ENCODE assay signal across 23 cellular contexts in genomic region chr2:16584094-16584493, GRCh38.
"Had no signal": no experiment of that assay in that cellular context is flagged by ENCODE, and none has a peak within 500 bp of the region (broad histone marks: within the 10 kb centered on the region; RNA-seq: fewer than 3 reads in every experiment).

No MANE protein-coding gene starts in this region.

- H3K36me3 Mint-ChIP-seq: activated naive CD4-positive, alpha-beta T cell treated with anti-CD3 and anti-CD28 coated beads, Interleukin-2, amount 10 ng/mL, durations not matched to agents 7 days and 5 days; activated naive CD8-positive, alpha-beta T cell treated with anti-CD3 and anti-CD28 coated beads for 36 hours had no signal

- H3K27ac Mint-ChIP-seq: activated CD4-positive, alpha-beta memory T cell treated with anti-CD3 and anti-CD28 coated beads, Interleukin-2, amount 10 ng/mL, durations not matched to agents 7 days and 5 days; activated CD4-positive, alpha-beta T cell treated with anti-CD3 and anti-CD28 coated beads for 36 hours; activated naive CD4-positive, alpha-beta T cell treated with anti-CD3 and anti-CD28 coated beads, Interleukin-2, amount 10 ng/mL, durations not matched to agents 7 days and 5 days; activated naive CD8-positive, alpha-beta T cell treated with anti-CD3 and anti-CD28 coated beads for 36 hours; activated T-cell treated with anti-CD3 and anti-CD28 coated beads, Interleukin-2, amount 50 U/mL, for 72 hours; activated T-helper 2 cell treated with anti-CD3 and anti-CD28 coated beads, Interferon-gamma antibody, Interleukin-2, Interleukin-4, amounts not matched to agents 10 μg/mL and 5 μg/mL and 100 μg/mL, durations not matched to agents 14 hours and 24 hours and 36 hours had no signal

- ATAC-seq: activated CD4-positive, alpha-beta T cell treated with anti-CD3 and anti-CD28 coated beads for 36 hours; activated T-cell treated with anti-CD3 and anti-CD28 coated beads, Interleukin-2, amount 50 U/mL, for 72 hours had no signal

- H3K4me1 Mint-ChIP-seq: activated CD4-positive, alpha-beta memory T cell treated with anti-CD3 and anti-CD28 coated beads, Interleukin-2, amount 10 ng/mL, durations not matched to agents 7 days and 5 days; activated CD4-positive, alpha-beta T cell treated with anti-CD3 and anti-CD28 coated beads for 36 hours; activated naive CD4-positive, alpha-beta T cell treated with anti-CD3 and anti-CD28 coated beads, Interleukin-2, amount 10 ng/mL, durations not matched to agents 7 days and 5 days; activated naive CD8-positive, alpha-beta T cell treated with anti-CD3 and anti-CD28 coated beads for 36 hours had no signal

- H3K27ac ChIP-seq: SK-N-MC, WERI-Rb-1 had no signal

- H3K27me3 ChIP-seq: MG63 had no signal

- H3K4me3 Mint-ChIP-seq: activated CD4-positive, alpha-beta memory T cell treated with anti-CD3 and anti-CD28 coated beads, Interleukin-2, amount 10 ng/mL, durations not matched to agents 7 days and 5 days; activated CD4-positive, alpha-beta T cell treated with anti-CD3 and anti-CD28 coated beads for 36 hours; activated naive CD4-positive, alpha-beta T cell treated with anti-CD3 and anti-CD28 coated beads, Interleukin-2, amount 10 ng/mL, durations not matched to agents 7 days and 5 days; activated naive CD8-positive, alpha-beta T cell treated with anti-CD3 and anti-CD28 coated beads for 36 hours; activated T-cell treated with anti-CD3 and anti-CD28 coated beads, Interleukin-2, amount 50 U/mL, for 72 hours had no signal

- H3K27me3 Mint-ChIP-seq: activated CD4-positive, alpha-beta memory T cell treated with anti-CD3 and anti-CD28 coated beads, Interleukin-2, amount 10 ng/mL, durations not matched to agents 7 days and 5 days; activated naive CD4-positive, alpha-beta T cell treated with anti-CD3 and anti-CD28 coated beads, Interleukin-2, amount 10 ng/mL, durations not matched to agents 7 days and 5 days had no signal

- H3K9me3 ChIP-seq: MG63 had no signal

- H3K9me3 Mint-ChIP-seq: activated CD4-positive, alpha-beta memory T cell treated with anti-CD3 and anti-CD28 coated beads, Interleukin-2, amount 10 ng/mL, durations not matched to agents 7 days and 5 days; activated naive CD4-positive, alpha-beta T cell treated with anti-CD3 and anti-CD28 coated beads, Interleukin-2, amount 10 ng/mL, durations not matched to agents 7 days and 5 days; activated naive CD8-positive, alpha-beta T cell treated with anti-CD3 and anti-CD28 coated beads for 36 hours; activated T-helper 2 cell treated with anti-CD3 and anti-CD28 coated beads, Interferon-gamma antibody, Interleukin-2, Interleukin-4, amounts not matched to agents 10 μg/mL and 5 μg/mL and 100 μg/mL, durations not matched to agents 14 hours and 24 hours and 36 hours had no signal

- H3K4me3 ChIP-seq: MG63, SK-N-MC had no signal

- DNase-seq: activated CD4-positive, alpha-beta memory T cell treated with anti-CD3 and anti-CD28 coated beads, Interleukin-2, amount 10 ng/mL, durations not matched to agents 7 days and 5 days; activated CD4-positive, alpha-beta T cell treated with anti-CD3 and anti-CD28 coated beads for 36 hours; activated CD4-positive, alpha-beta T cell treated with anti-CD3 and anti-CD28 coated beads, Interleukin-2, amount 50 U/mL, for 1 hour; activated gamma-delta T cell treated with Interleukin-2 at 50 U/mL for 16 hours; activated naive CD4-positive, alpha-beta T cell treated with anti-CD3 and anti-CD28 coated beads, Interleukin-2, amount 10 ng/mL, durations not matched to agents 7 days and 5 days; activated naive CD8-positive, alpha-beta T cell treated with anti-CD3 and anti-CD28 coated beads for 36 hours; activated T-cell treated with anti-CD3 and anti-CD28 coated beads, Interleukin-2, amount 50 U/mL, for 72 hours; MG63; MV-4-11; NCI-H1092 treated with DMSO at 0.1 percent for 48 hours; NCI-H1417 treated with DMSO at 0.1 percent for 48 hours; NCI-H1694; NCI-H2029; NCI-H2107; NCI-H345; NCI-H510A; NCI-H526 treated with DMSO at 0.1 percent for 48 hours; NCI-H82; SIG-M5; T-helper 1 cell; WERI-Rb-1 had no signal

- H3K36me3 ChIP-seq: MG63, WERI-Rb-1 had no signal
